Comparison of ENCODE assay signal across 10 cellular contexts in genomic region chr10:114684822-114685209, GRCh38. TPM values are rescaled to one million over a fixed set of nuclear protein-coding genes. Genes with fewer than 3 reads are reported as not detected.
A peak's percentile ranks its signal among the peaks of the same experiment; 100 is the strongest.
DNase-seq lines count a peak whose midpoint lies in the region; ATAC-seq and TF ChIP-seq lines count a peak whose summit lies in the region.
"Had no signal": no experiment of that assay in that cellular context is flagged by ENCODE, and none has a peak within 500 bp of the region (broad histone marks: within the 10 kb centered on the region; RNA-seq: fewer than 3 reads in every experiment).

No MANE protein-coding gene starts in this region.

- DNase-seq in EL, result peak; percentile 82
- DNase-seq in amniotic epithelial cell (ENCODE audit: low read depth), result peak; percentile 66
- DNase-seq in left cardiac atrium, result no peak
- DNase-seq in renal cortical epithelial cell (ENCODE audit: low read depth), result peak; percentile 92
- no peak for DNase-seq in CD14-positive monocyte (ENCODE audit: low spot score)
- DNase-seq in NCI-H2171 treated with DMSO at 0.1 percent for 48 hours (lab: John Stamatoyannopoulos, UW), result no peak
- DNase-seq in COR-L47 (lab: John Stamatoyannopoulos, UW), result no peak
- DNase-seq: activated CD4-positive, alpha-beta T cell treated with anti-CD3 and anti-CD28 coated beads for 1 hour; NCI-H2107 had no signal

- peaks cover 14% of the 10 kb centered on the region for H3K4me1 Mint-ChIP-seq in CD14-positive monocyte

- peaks cover 0 to 2% (median 1%) of the 10 kb centered on the region in 3 donors for H3K27me3 Mint-ChIP-seq in CD14-positive monocyte (ENCODE audit: low read depth in 3 of 3)

- no peak overlapping the region for H3K27ac Mint-ChIP-seq in CD14-positive monocyte

- intact Hi-C loops in left cardiac atrium (cut with DNase I) (loop anchor here in 1 of 2 donors (5.0 kb wide), 1 partner anchor 53 kb away; no protein-coding TSS in a partner anchor), CD14-positive monocyte (cut with micrococcal nuclease) (no loop called here)

- no peak overlapping the region for H3K4me3 Mint-ChIP-seq in CD14-positive monocyte

- no peaks in the 10 kb centered on the region for H3K9me3 Mint-ChIP-seq in CD14-positive monocyte

- TF ChIP-seq CTCF in CD14-positive monocyte (IDR thresholded peaks at IDR 0.05), result no peak

- no peaks in the 10 kb centered on the region for H3K36me3 Mint-ChIP-seq in CD14-positive monocyte

- ATAC-seq in left cardiac atrium (peak; percentile 46 to 76), HG02623 (IDR thresholded peaks at IDR 0.05; ENCODE audit: unreplicated experiment) (no peak)

RNA-seq across cellular contexts. Expression of gene ABLIM1, which starts 26.7 kb away (rescaled TPM):
- total RNA-seq in left cardiac atrium (100 to 1,000 TPM; 292 to 305 TPM), renal cortical epithelial cell (31.1 and 77.4 TPM in 2 replicates)
- polyA plus RNA-seq in CD14-positive monocyte, result under 1 TPM; 0.33 to 0.91 TPM

Comparison
In these comparisons a context has a peak if more than half of its experiments do, and no peak if none do; other contexts are left out.
1. DNase-seq: peak in EL (single experiment), amniotic epithelial cell (single experiment) and renal cortical epithelial cell (single experiment); none in left cardiac atrium (single experiment), CD14-positive monocyte (single experiment), NCI-H2171 treated with DMSO at 0.1 percent for 48 hours (single experiment) and COR-L47 (single experiment).